In the genomic region with DNA sequence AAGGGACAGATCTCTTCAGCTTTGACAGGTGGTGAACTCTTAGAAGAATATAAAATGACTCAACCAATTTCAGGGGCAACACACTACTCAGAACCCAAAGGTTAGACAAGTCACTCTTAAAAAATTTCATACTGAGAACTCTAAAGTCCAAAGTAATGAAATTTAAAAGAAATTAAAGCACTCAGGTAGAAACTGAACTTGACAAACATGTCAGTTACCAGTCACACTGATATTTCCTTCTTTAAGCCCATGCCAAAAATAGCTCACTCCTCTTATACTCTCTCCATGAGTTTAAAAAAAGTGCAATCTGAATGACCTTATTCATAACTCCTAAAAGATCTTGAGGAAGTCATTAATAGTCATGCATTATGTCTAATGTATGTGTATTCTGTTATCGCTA, we compare ENCODE assay signal across 11 cellular contexts.
"Had no signal": no experiment of that assay in that cellular context is flagged by ENCODE, and none has a peak within 500 bp of the region (broad histone marks: within the 10 kb centered on the region; RNA-seq: fewer than 3 reads in every experiment).

No MANE protein-coding gene starts in this region.

- H3K4me3 ChIP-seq: hepatocyte, lower lobe of right lung, pancreas, tibial nerve, vagina had no signal

- H2AFZ ChIP-seq: hepatocyte had no signal

- ATAC-seq: lower lobe of right lung; pancreas; stimulated activated memory B cell treated with anti-CD40 and anti-IgM and Interleukin-4, amounts not matched to agents 10 μg/mL and 1 μg/mL and 100 μg/mL, for 72 hours had no signal

- H3K27me3 ChIP-seq: hepatocyte, pancreas, vagina had no signal

- H3K4me2 ChIP-seq: hepatocyte had no signal

- H3K27ac ChIP-seq: hepatocyte, lower lobe of right lung, pancreas, tibial nerve, vagina, WERI-Rb-1 had no signal

- H3K4me1 ChIP-seq: tibial nerve, vagina had no signal

- H3K36me3 ChIP-seq: lower lobe of right lung, pancreas, tibial nerve, vagina, WERI-Rb-1 had no signal

- H3K9me3 ChIP-seq: lower lobe of right lung, pancreas, tibial nerve, vagina had no signal

- DNase-seq: activated CD4-positive, alpha-beta T cell treated with anti-CD3 and anti-CD28 coated beads, Interleukin-2, amount 10 ng/mL, durations not matched to agents 24 days and 14 days; activated effector memory CD4-positive, alpha-beta T cell treated with anti-CD3 and anti-CD28 coated beads, Interleukin-2, amount 50 U/mL, for 16 hours; lower lobe of right lung; pancreas; small intestine; T1000; WERI-Rb-1 had no signal
